19 cellular contexts compared by ENCODE assay signal in the genomic region with DNA sequence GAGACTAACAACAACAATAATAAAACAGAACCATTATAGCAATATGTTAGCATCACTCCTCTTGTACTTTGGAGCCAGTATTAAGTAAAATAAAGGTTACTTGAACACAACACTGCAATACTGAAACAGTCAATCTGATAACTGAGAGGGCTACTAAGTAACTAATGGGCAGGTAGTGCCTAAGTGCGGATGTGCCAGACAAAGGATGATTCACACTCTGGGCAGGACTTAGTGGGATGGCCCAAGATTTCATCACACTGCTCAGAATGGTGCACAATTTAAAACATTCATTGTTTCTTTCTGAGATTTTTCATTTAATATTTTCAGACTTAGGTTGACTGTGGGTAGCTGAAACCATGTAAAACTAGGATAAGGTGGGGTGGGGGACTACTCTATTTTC.
"Had no signal": no experiment of that assay in that cellular context is flagged by ENCODE, and none has a peak within 500 bp of the region (broad histone marks: within the 10 kb centered on the region; RNA-seq: fewer than 3 reads in every experiment).

No MANE protein-coding gene starts in this region.

- H3K27ac Mint-ChIP-seq: activated CD4-positive, alpha-beta T cell treated with anti-CD3 and anti-CD28 coated beads, Interleukin-2, amount 10 ng/mL, durations not matched to agents 7 days and 5 days; activated naive CD4-positive, alpha-beta T cell treated with anti-CD3 and anti-CD28 coated beads, Interleukin-2, amount 10 ng/mL, durations not matched to agents 7 days and 5 days; activated T-helper 2 cell treated with anti-CD3 and anti-CD28 coated beads, Interferon-gamma antibody, Interleukin-2, Interleukin-4, amounts not matched to agents 10 μg/mL and 5 μg/mL and 100 μg/mL, durations not matched to agents 14 hours and 24 hours and 36 hours; nephron progenitor cell; WTC11 had no signal

- ATAC-seq: psoas muscle; stimulated activated naive CD8-positive, alpha-beta T cell treated with anti-CD3 and anti-CD28 coated beads, Interleukin-15, Interleukin-2, amounts not matched to agents 100 U/mL and 50 U/mL, for 24 hours; WTC11 had no signal

- H3K9me3 Mint-ChIP-seq: activated CD4-positive, alpha-beta T cell treated with anti-CD3 and anti-CD28 coated beads, Interleukin-2, amount 10 ng/mL, durations not matched to agents 7 days and 5 days; activated naive CD4-positive, alpha-beta T cell treated with anti-CD3 and anti-CD28 coated beads, Interleukin-2, amount 10 ng/mL, durations not matched to agents 7 days and 5 days; activated T-helper 2 cell treated with anti-CD3 and anti-CD28 coated beads, Interferon-gamma antibody, Interleukin-2, Interleukin-4, amounts not matched to agents 10 μg/mL and 5 μg/mL and 100 μg/mL, durations not matched to agents 14 hours and 24 hours and 36 hours; central memory CD8-positive, alpha-beta T cell; nephron progenitor cell; WTC11 had no signal

- H3K27me3 ChIP-seq: suprapubic skin, upper lobe of left lung had no signal

- H3K4me3 ChIP-seq: left ventricle myocardium inferior, psoas muscle, suprapubic skin, upper lobe of left lung had no signal

- H3K9me3 ChIP-seq: left ventricle myocardium inferior, psoas muscle, suprapubic skin, upper lobe of left lung had no signal

- H3K27ac ChIP-seq: left ventricle myocardium inferior, psoas muscle, suprapubic skin, upper lobe of left lung had no signal

- H3K27me3 Mint-ChIP-seq: activated CD4-positive, alpha-beta T cell treated with anti-CD3 and anti-CD28 coated beads, Interleukin-2, amount 10 ng/mL, durations not matched to agents 7 days and 5 days had no signal

- H3K36me3 Mint-ChIP-seq: activated naive CD4-positive, alpha-beta T cell treated with anti-CD3 and anti-CD28 coated beads, Interleukin-2, amount 10 ng/mL, durations not matched to agents 7 days and 5 days; WTC11 had no signal

- H3K4me1 Mint-ChIP-seq: activated CD4-positive, alpha-beta T cell treated with anti-CD3 and anti-CD28 coated beads, Interleukin-2, amount 10 ng/mL, durations not matched to agents 7 days and 5 days; activated naive CD4-positive, alpha-beta T cell treated with anti-CD3 and anti-CD28 coated beads, Interleukin-2, amount 10 ng/mL, durations not matched to agents 7 days and 5 days; central memory CD8-positive, alpha-beta T cell had no signal

- H3K36me3 ChIP-seq: left ventricle myocardium inferior, suprapubic skin, upper lobe of left lung had no signal

- H3K4me3 Mint-ChIP-seq: activated CD4-positive, alpha-beta T cell treated with anti-CD3 and anti-CD28 coated beads, Interleukin-2, amount 10 ng/mL, durations not matched to agents 7 days and 5 days; activated naive CD4-positive, alpha-beta T cell treated with anti-CD3 and anti-CD28 coated beads, Interleukin-2, amount 10 ng/mL, durations not matched to agents 7 days and 5 days; central memory CD8-positive, alpha-beta T cell; nephron progenitor cell; WTC11 had no signal

- DNase-seq: activated CD4-positive, alpha-beta T cell treated with anti-CD3 and anti-CD28 coated beads, Interleukin-2, amount 10 ng/mL, durations not matched to agents 7 days and 5 days; activated CD8-positive, alpha-beta memory T cell treated with anti-CD3 and anti-CD28 coated beads for 24 hours; activated naive CD4-positive, alpha-beta T cell treated with anti-CD3 and anti-CD28 coated beads, Interleukin-2, amount 10 ng/mL, durations not matched to agents 7 days and 5 days; activated T-cell treated with anti-CD3 and anti-CD28 coated beads for 4 hours; effector memory CD4-positive, alpha-beta T cell; erythroblast; foreskin fibroblast; left ventricle myocardium inferior; mesenchymal stem cell; nephron progenitor cell; psoas muscle; stimulated activated CD4-positive, alpha-beta T cell treated with anti-CD3 and anti-CD28 coated beads, Interleukin-12 subunit alpha, Interleukin-12 subunit beta, amount 100 ng/mL, for 4 hours; stimulated activated CD4-positive, alpha-beta T cell treated with anti-CD3 and anti-CD28 coated beads, Interleukin-2, amount 100 ng/mL, for 48 hours; stimulated activated naive CD8-positive, alpha-beta T cell treated with anti-CD3 and anti-CD28 coated beads, Interleukin-15, Interleukin-2, amounts not matched to agents 100 U/mL and 50 U/mL, for 24 hours; upper lobe of left lung had no signal

- H3K4me1 ChIP-seq: left ventricle myocardium inferior, psoas muscle, suprapubic skin, upper lobe of left lung had no signal
